Comparison of ENCODE assay signal across 1 cellular context in the genomic region with DNA sequence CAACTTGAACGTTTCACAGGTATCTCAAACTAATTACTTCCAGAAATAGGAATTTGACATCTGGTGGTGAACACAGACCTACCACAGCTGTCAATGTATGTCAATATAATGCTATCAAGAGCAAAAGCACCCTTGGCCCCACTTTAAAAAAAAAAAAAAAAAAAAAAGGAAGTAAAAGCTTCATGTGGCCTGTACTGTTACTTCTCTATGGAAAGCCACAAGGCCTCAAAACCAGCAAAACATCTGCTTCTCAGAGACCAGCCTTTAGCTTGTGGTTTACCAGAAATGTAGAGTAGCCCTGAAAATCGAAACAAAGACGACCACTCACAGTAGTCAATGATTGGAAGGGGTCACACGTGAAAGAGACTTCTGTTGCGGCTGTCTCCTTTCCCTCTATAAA.
A peak's percentile ranks its signal among the peaks of the same experiment; 100 is the strongest.
TF ChIP-seq lines count a peak whose summit lies in the region.

No MANE protein-coding gene starts in this region.

TF ChIP-seq in GM12878, 131 proteins besides CTCF, POLR2A, EP300 and RAD21 (continued from another document and continues in another):
- TF ChIP-seq, protein P1, sequence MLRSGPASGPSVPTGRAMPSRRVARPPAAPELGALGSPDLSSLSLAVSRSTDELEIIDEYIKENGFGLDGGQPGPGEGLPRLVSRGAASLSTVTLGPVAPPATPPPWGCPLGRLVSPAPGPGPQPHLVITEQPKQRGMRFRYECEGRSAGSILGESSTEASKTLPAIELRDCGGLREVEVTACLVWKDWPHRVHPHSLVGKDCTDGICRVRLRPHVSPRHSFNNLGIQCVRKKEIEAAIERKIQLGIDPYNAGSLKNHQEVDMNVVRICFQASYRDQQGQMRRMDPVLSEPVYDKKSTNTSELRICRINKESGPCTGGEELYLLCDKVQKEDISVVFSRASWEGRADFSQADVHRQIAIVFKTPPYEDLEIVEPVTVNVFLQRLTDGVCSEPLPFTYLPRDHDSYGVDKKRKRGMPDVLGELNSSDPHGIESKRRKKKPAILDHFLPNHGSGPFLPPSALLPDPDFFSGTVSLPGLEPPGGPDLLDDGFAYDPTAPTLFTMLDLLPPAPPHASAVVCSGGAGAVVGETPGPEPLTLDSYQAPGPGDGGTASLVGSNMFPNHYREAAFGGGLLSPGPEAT (IDR thresholded peaks at IDR 0.05; ENCODE audit: low read depth): peak; percentile 86; the same call in 1 of the 2 replicates
- TF ChIP-seq GABPA (IDR thresholded peaks at IDR 0.05; ENCODE audit: low read depth): no peak
- TF ChIP-seq, protein P2, sequence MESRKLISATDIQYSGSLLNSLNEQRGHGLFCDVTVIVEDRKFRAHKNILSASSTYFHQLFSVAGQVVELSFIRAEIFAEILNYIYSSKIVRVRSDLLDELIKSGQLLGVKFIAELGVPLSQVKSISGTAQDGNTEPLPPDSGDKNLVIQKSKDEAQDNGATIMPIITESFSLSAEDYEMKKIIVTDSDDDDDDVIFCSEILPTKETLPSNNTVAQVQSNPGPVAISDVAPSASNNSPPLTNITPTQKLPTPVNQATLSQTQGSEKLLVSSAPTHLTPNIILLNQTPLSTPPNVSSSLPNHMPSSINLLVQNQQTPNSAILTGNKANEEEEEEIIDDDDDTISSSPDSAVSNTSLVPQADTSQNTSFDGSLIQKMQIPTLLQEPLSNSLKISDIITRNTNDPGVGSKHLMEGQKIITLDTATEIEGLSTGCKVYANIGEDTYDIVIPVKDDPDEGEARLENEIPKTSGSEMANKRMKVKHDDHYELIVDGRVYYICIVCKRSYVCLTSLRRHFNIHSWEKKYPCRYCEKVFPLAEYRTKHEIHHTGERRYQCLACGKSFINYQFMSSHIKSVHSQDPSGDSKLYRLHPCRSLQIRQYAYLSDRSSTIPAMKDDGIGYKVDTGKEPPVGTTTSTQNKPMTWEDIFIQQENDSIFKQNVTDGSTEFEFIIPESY (IDR thresholded peaks at IDR 0.05): no peak
- peak; percentile 66; the same call in 1 of the 2 replicates for TF ChIP-seq BMI1 (IDR thresholded peaks at IDR 0.05; ENCODE audit: borderline replicate concordance)
- TF ChIP-seq CHD2 (IDR thresholded peaks at IDR 0.05; ENCODE audit: borderline replicate concordance, low read depth, low read length): peak; percentile 84
- TF ChIP-seq WRNIP1 (IDR thresholded peaks at IDR 0.05; ENCODE audit: borderline replicate concordance, low read depth, low read length): no peak
- TF ChIP-seq, protein P3, sequence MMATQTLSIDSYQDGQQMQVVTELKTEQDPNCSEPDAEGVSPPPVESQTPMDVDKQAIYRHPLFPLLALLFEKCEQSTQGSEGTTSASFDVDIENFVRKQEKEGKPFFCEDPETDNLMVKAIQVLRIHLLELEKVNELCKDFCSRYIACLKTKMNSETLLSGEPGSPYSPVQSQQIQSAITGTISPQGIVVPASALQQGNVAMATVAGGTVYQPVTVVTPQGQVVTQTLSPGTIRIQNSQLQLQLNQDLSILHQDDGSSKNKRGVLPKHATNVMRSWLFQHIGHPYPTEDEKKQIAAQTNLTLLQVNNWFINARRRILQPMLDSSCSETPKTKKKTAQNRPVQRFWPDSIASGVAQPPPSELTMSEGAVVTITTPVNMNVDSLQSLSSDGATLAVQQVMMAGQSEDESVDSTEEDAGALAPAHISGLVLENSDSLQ (IDR thresholded peaks at IDR 0.05): peak; percentile 85
- TF ChIP-seq FOXM1 (IDR thresholded peaks at IDR 0.05; ENCODE audit: low read depth, low read length): peak; percentile 95
- no peak for TF ChIP-seq SPI1 (IDR thresholded peaks at IDR 0.05; ENCODE audit: borderline replicate concordance, insufficient read depth, low read depth, low read length)
- TF ChIP-seq, protein P4, sequence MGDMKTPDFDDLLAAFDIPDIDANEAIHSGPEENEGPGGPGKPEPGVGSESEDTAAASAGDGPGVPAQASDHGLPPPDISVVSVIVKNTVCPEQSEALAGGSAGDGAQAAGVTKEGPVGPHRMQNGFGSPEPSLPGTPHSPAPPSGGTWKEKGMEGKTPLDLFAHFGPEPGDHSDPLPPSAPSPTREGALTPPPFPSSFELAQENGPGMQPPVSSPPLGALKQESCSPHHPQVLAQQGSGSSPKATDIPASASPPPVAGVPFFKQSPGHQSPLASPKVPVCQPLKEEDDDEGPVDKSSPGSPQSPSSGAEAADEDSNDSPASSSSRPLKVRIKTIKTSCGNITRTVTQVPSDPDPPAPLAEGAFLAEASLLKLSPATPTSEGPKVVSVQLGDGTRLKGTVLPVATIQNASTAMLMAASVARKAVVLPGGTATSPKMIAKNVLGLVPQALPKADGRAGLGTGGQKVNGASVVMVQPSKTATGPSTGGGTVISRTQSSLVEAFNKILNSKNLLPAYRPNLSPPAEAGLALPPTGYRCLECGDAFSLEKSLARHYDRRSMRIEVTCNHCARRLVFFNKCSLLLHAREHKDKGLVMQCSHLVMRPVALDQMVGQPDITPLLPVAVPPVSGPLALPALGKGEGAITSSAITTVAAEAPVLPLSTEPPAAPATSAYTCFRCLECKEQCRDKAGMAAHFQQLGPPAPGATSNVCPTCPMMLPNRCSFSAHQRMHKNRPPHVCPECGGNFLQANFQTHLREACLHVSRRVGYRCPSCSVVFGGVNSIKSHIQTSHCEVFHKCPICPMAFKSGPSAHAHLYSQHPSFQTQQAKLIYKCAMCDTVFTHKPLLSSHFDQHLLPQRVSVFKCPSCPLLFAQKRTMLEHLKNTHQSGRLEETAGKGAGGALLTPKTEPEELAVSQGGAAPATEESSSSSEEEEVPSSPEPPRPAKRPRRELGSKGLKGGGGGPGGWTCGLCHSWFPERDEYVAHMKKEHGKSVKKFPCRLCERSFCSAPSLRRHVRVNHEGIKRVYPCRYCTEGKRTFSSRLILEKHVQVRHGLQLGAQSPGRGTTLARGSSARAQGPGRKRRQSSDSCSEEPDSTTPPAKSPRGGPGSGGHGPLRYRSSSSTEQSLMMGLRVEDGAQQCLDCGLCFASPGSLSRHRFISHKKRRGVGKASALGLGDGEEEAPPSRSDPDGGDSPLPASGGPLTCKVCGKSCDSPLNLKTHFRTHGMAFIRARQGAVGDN (IDR thresholded peaks at IDR 0.05): no peak
- TF ChIP-seq, protein P5, sequence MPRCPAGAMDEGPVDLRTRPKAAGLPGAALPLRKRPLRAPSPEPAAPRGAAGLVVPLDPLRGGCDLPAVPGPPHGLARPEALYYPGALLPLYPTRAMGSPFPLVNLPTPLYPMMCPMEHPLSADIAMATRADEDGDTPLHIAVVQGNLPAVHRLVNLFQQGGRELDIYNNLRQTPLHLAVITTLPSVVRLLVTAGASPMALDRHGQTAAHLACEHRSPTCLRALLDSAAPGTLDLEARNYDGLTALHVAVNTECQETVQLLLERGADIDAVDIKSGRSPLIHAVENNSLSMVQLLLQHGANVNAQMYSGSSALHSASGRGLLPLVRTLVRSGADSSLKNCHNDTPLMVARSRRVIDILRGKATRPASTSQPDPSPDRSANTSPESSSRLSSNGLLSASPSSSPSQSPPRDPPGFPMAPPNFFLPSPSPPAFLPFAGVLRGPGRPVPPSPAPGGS (IDR thresholded peaks at IDR 0.05; ENCODE audit: borderline replicate concordance, insufficient read depth, low read depth, low read length, poor library complexity, severe bottlenecking): peak; percentile 72
- TF ChIP-seq, protein P6, sequence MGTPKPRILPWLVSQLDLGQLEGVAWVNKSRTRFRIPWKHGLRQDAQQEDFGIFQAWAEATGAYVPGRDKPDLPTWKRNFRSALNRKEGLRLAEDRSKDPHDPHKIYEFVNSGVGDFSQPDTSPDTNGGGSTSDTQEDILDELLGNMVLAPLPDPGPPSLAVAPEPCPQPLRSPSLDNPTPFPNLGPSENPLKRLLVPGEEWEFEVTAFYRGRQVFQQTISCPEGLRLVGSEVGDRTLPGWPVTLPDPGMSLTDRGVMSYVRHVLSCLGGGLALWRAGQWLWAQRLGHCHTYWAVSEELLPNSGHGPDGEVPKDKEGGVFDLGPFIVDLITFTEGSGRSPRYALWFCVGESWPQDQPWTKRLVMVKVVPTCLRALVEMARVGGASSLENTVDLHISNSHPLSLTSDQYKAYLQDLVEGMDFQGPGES (IDR thresholded peaks at IDR 0.05): no peak
- TF ChIP-seq RUNX3 (IDR thresholded peaks at IDR 0.05; ENCODE audit: low read length): peak; percentile 100
- TF ChIP-seq DPF2 (IDR thresholded peaks at IDR 0.05): peak; percentile 77
- peak; percentile 96 for TF ChIP-seq TCF12 (IDR thresholded peaks at IDR 0.05; ENCODE audit: low read depth, low read length)
- no peak for TF ChIP-seq MYC (IDR thresholded peaks at IDR 0.05; ENCODE audit: insufficient read depth, insufficient read length, insufficient replicate concordance, low read length, severe bottlenecking)
- 0 out of 2 replicates have a peak, but pooled peaks have one; percentile 9 for TF ChIP-seq YY1 (IDR thresholded peaks at IDR 0.05; ENCODE audit: low read depth, low read length)
- no peak for TF ChIP-seq SUPT20H (IDR thresholded peaks at IDR 0.05; ENCODE audit: borderline replicate concordance, control insufficient read depth, low read depth, low read length)
- TF ChIP-seq RELA (IDR thresholded peaks at IDR 0.05; ENCODE audit: borderline replicate concordance, partially characterized antibody): no peak
- peak; percentile 82 for TF ChIP-seq ZBED1 (IDR thresholded peaks at IDR 0.05; ENCODE audit: borderline replicate concordance)
- TF ChIP-seq SIN3A (IDR thresholded peaks at IDR 0.05; ENCODE audit: low read depth, low read length): no peak
- TF ChIP-seq MTA2 (IDR thresholded peaks at IDR 0.05; ENCODE audit: low read depth): peak; percentile 96
- TF ChIP-seq RAD51 (IDR thresholded peaks at IDR 0.05): peak; percentile 71
- peak; percentile 95 for TF ChIP-seq NR2F1 (conservative IDR thresholded peaks at IDR 0.05)
- TF ChIP-seq SMC3 (IDR thresholded peaks at IDR 0.05; ENCODE audit: borderline replicate concordance, low read length): 0 out of 2 replicates have a peak, but pooled peaks have one; percentile 19
- TF ChIP-seq CHD4 (IDR thresholded peaks at IDR 0.05): no peak
- TF ChIP-seq TBL1XR1 (IDR thresholded peaks at IDR 0.05; ENCODE audit: low read depth, low read length): peak; percentile 99
- TF ChIP-seq NFIC (IDR thresholded peaks at IDR 0.05; ENCODE audit: low read depth, low read length): peak; percentile 95
- no peak for TF ChIP-seq KDM1A (IDR thresholded peaks at IDR 0.05; ENCODE audit: borderline replicate concordance)
- TF ChIP-seq GATAD2B (conservative IDR thresholded peaks at IDR 0.05; ENCODE audit: low read depth): 0 out of 2 replicates have a peak, but pooled peaks have one; percentile 21
- peak; percentile 95 for TF ChIP-seq RCOR1 (conservative IDR thresholded peaks at IDR 0.05; ENCODE audit: low read depth, low read length)
- peak; percentile 41 for TF ChIP-seq SP1 (IDR thresholded peaks at IDR 0.05; ENCODE audit: low read depth, low read length)
- TF ChIP-seq MEF2B (IDR thresholded peaks at IDR 0.05; ENCODE audit: partially characterized antibody, poor library complexity, severe bottlenecking): peak; percentile 79
- peak; percentile 78 for TF ChIP-seq PML (IDR thresholded peaks at IDR 0.05; ENCODE audit: low read length)
- TF ChIP-seq CREB1 (IDR thresholded peaks at IDR 0.05; ENCODE audit: low read depth): peak; percentile 40; the same call in 1 of the 2 replicates
- TF ChIP-seq IRF4 (IDR thresholded peaks at IDR 0.05; ENCODE audit: low read depth, low read length): peak; percentile 82; the same call in 1 of the 2 replicates
- TF ChIP-seq, protein P7, sequence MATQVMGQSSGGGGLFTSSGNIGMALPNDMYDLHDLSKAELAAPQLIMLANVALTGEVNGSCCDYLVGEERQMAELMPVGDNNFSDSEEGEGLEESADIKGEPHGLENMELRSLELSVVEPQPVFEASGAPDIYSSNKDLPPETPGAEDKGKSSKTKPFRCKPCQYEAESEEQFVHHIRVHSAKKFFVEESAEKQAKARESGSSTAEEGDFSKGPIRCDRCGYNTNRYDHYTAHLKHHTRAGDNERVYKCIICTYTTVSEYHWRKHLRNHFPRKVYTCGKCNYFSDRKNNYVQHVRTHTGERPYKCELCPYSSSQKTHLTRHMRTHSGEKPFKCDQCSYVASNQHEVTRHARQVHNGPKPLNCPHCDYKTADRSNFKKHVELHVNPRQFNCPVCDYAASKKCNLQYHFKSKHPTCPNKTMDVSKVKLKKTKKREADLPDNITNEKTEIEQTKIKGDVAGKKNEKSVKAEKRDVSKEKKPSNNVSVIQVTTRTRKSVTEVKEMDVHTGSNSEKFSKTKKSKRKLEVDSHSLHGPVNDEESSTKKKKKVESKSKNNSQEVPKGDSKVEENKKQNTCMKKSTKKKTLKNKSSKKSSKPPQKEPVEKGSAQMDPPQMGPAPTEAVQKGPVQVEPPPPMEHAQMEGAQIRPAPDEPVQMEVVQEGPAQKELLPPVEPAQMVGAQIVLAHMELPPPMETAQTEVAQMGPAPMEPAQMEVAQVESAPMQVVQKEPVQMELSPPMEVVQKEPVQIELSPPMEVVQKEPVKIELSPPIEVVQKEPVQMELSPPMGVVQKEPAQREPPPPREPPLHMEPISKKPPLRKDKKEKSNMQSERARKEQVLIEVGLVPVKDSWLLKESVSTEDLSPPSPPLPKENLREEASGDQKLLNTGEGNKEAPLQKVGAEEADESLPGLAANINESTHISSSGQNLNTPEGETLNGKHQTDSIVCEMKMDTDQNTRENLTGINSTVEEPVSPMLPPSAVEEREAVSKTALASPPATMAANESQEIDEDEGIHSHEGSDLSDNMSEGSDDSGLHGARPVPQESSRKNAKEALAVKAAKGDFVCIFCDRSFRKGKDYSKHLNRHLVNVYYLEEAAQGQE (IDR thresholded peaks at IDR 0.05; ENCODE audit: low read depth, low read length): no peak
- peak; percentile 94 for TF ChIP-seq PAX5 (IDR thresholded peaks at IDR 0.05; ENCODE audit: borderline replicate concordance, low read depth, low read length)
- peak; percentile 87 for TF ChIP-seq ATF7 (IDR thresholded peaks at IDR 0.05; ENCODE audit: low read depth)
- peak; percentile 72 for TF ChIP-seq MEF2A (IDR thresholded peaks at IDR 0.05; ENCODE audit: insufficient read depth, low read depth, low read length)
- TF ChIP-seq FOS (IDR thresholded peaks at IDR 0.05; ENCODE audit: borderline replicate concordance, extremely low read depth, insufficient read length): no peak
- 0 out of 2 replicates have a peak, but pooled peaks have one; percentile 37 for TF ChIP-seq TCF7 (IDR thresholded peaks at IDR 0.05; ENCODE audit: borderline replicate concordance)
- peak; percentile 97 for TF ChIP-seq NBN (IDR thresholded peaks at IDR 0.05)
- no peak for TF ChIP-seq CHD1 (IDR thresholded peaks at IDR 0.05; ENCODE audit: low read depth, low read length)
- TF ChIP-seq CBFB (IDR thresholded peaks at IDR 0.05; ENCODE audit: low read depth): peak; percentile 99
- TF ChIP-seq STAT1 (conservative IDR thresholded peaks at IDR 0.05): no peak
- no peak; the same call in 1 of the 2 replicates for TF ChIP-seq BACH1 (IDR thresholded peaks at IDR 0.05; ENCODE audit: borderline replicate concordance)
- TF ChIP-seq, protein P8, sequence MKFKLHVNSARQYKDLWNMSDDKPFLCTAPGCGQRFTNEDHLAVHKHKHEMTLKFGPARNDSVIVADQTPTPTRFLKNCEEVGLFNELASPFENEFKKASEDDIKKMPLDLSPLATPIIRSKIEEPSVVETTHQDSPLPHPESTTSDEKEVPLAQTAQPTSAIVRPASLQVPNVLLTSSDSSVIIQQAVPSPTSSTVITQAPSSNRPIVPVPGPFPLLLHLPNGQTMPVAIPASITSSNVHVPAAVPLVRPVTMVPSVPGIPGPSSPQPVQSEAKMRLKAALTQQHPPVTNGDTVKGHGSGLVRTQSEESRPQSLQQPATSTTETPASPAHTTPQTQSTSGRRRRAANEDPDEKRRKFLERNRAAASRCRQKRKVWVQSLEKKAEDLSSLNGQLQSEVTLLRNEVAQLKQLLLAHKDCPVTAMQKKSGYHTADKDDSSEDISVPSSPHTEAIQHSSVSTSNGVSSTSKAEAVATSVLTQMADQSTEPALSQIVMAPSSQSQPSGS (IDR thresholded peaks at IDR 0.05; ENCODE audit: low read length): peak; percentile 89
- TF ChIP-seq ETV6 (conservative IDR thresholded peaks at IDR 0.05 in 1 of 2, IDR thresholded peaks at IDR 0.05 in 1 of 2; ENCODE audit: borderline replicate concordance in 1 of 2, low read depth in 1 of 2): peak in 1 of 2 experiments; percentile 81; a peak in 2 of 4 replicates
